ENCODE assay signal across 9 cellular contexts in the genomic region with DNA sequence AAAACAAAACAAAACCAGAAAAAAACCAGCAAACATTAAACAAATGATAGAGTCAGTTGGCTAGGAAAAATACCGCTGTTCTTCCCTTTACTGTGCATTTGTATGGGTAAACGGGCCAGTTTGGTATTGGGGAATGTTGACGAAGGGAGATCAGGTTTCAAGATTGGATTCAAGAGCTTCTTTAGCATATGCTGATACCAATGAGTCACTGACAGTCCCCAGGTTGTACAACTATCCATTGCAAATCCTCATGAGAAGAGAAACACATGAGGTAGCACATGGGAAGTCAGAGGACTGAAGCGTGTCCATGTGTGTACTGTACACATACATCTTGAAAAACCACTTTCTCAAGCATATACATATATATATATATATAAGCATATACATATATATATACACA. TPM values are rescaled to one million over a fixed set of nuclear protein-coding genes. Genes with fewer than 3 reads are reported as not detected.
DNase-seq lines count a peak whose midpoint lies in the region; ATAC-seq, FAIRE-seq and TF ChIP-seq lines count a peak whose summit lies in the region.
"Had no signal": no experiment of that assay in that cellular context is flagged by ENCODE, and none has a peak within 500 bp of the region (broad histone marks: within the 10 kb centered on the region; RNA-seq: fewer than 3 reads in every experiment).

No MANE protein-coding gene starts in this region.

- H3K4me1 ChIP-seq in cardiac muscle cell (ENCODE audit: low read depth) (peaks cover 15% of the 10 kb centered on the region), endothelial cell of umbilical vein (ENCODE audit: control insufficient read depth, extremely low read depth, insufficient read depth, low read length) (peaks cover 12% of the 10 kb centered on the region)

- H3K9ac ChIP-seq in endothelial cell of umbilical vein (replicated peaks; ENCODE audit: extremely low read depth, insufficient read depth, low read length) = no peak overlapping the region

- dilution Hi-C loops in endothelial cell of umbilical vein (cut with MboI; ENCODE audit: extremely low pct_ligation_motif_present, low sequenced_read_pairs) = no loop called here

- no peak for TF ChIP-seq POLR2A in endothelial cell of umbilical vein (IDR thresholded peaks at IDR 0.05; ENCODE audit: low read depth, low read length)

- POLR2A ChIA-PET in endothelial cell of umbilical vein (lab: Charles Lee) = no interaction called here

- H2AFZ ChIP-seq in endothelial cell of umbilical vein (ENCODE audit: low read depth, low read length) = no peak overlapping the region

- no peaks in the 10 kb centered on the region for H4K20me1 ChIP-seq in endothelial cell of umbilical vein (replicated peaks; ENCODE audit: control insufficient read depth, extremely low read depth, insufficient read depth, low read length)

- no peak for ATAC-seq in GM18502 (IDR thresholded peaks at IDR 0.05; ENCODE audit: poor library complexity, unreplicated experiment)

- no peaks in the 10 kb centered on the region for H3K79me2 ChIP-seq in endothelial cell of umbilical vein (ENCODE audit: control insufficient read depth, insufficient read depth, low read length)

- no TSS peak for BruUV-seq in endothelial cell of umbilical vein (replicated peaks; lab: Mats Ljungman, UMichigan)

- no peaks in the 10 kb centered on the region for H3K9me3 ChIP-seq in cardiac muscle cell (ENCODE audit: low read depth)
- no peaks in the 10 kb centered on the region for H3K9me3 ChIP-seq in endothelial cell of umbilical vein (replicated peaks; ENCODE audit: control insufficient read depth, insufficient read depth, low read length)

- H3K36me3 ChIP-seq in cardiac muscle cell = no peaks in the 10 kb centered on the region
- peaks cover 0 to 2% of the 10 kb centered on the region in 2 experiments for H3K36me3 ChIP-seq in endothelial cell of umbilical vein (ENCODE audit: control insufficient read depth in 2 of 2, extremely low read depth in 1 of 2, insufficient read depth in 2 of 2, low read length in 2 of 2)

- intact Hi-C loops in cardiac septum (cut with DNase I) (no loop called here), endothelial cell of umbilical vein (cut with micrococcal nuclease) (no loop called here)

- no peaks in the 10 kb centered on the region for H3K9me1 ChIP-seq in endothelial cell of umbilical vein (replicated peaks; ENCODE audit: control insufficient read depth, extremely low read depth, insufficient read depth, low read length)

- H3K4me3 ChIP-seq in cardiac muscle cell (no peak overlapping the region), endothelial cell of umbilical vein (replicated peaks in 1 of 3; ENCODE audit: insufficient read depth in 1 of 3, low read depth in 1 of 3, low read length in 3 of 3) (no peak overlapping the region)

- TF ChIP-seq CTCF in cardiac muscle cell (IDR thresholded peaks at IDR 0.05; ENCODE audit: low read depth, low read length) (no peak), endothelial cell of umbilical vein (IDR thresholded peaks at IDR 0.05; ENCODE audit: extremely low read depth in 1 of 2, insufficient read depth in 1 of 2, low read depth in 1 of 2, low read length in 2 of 2) (no peak)

- no peak overlapping the region for H3K4me2 ChIP-seq in endothelial cell of umbilical vein (ENCODE audit: insufficient read depth, low read length)

- CTCF ChIA-PET in endothelial cell of umbilical vein (lab: Charles Lee) = interaction anchor here (2.0 kb wide), 1 partner anchor 20 kb away, joined by 11 read pairs; no protein-coding TSS in a partner anchor

- no peak overlapping the region for H3K27ac ChIP-seq in cardiac muscle cell
- H3K27ac ChIP-seq in endothelial cell of umbilical vein (ENCODE audit: insufficient read depth, low read depth, low read length) = no peak overlapping the region

- FAIRE-seq in endothelial cell of umbilical vein (lab: Jason Lieb, UNC) = no peak

- DNase-seq in cardiac muscle cell (ENCODE audit: low read depth in 1 of 2, low spot score in 1 of 2) (peak; percentile 43 to 55), cardiac septum (ENCODE audit: low spot score) (no peak), NCI-H510A treated with DMSO at 0.1 percent for 48 hours (lab: John Stamatoyannopoulos, UW) (peak; percentile 84), endothelial cell of umbilical vein (ENCODE audit: low read depth, low spot score) (peak; percentile 13), A172 (ENCODE audit: low spot score) (no peak), NCI-H226 (no peak), retina (no peak)
- DNase-seq: activated naive CD8-positive, alpha-beta T cell treated with anti-CD3 and anti-CD28 coated beads, Interleukin-2, amount 10 ng/mL, durations not matched to agents 7 days and 5 days had no signal

- H3K27me3 ChIP-seq in cardiac muscle cell (no peaks in the 10 kb centered on the region), endothelial cell of umbilical vein (ENCODE audit: control insufficient read depth in 2 of 2, insufficient read depth in 2 of 2, low read length in 2 of 2) (no peaks in the 10 kb centered on the region)

TF ChIP-seq in endothelial cell of umbilical vein, 7 proteins besides CTCF, POLR2A, EP300 and RAD21:
- TF ChIP-seq FOS (IDR thresholded peaks at IDR 0.05; ENCODE audit: borderline replicate concordance, insufficient read depth, low read length) = no peak
- no peak for TF ChIP-seq GATA2 (IDR thresholded peaks at IDR 0.05; ENCODE audit: insufficient read depth, insufficient read length, low read depth, low read length)
- no peak for TF ChIP-seq POLR2AphosphoS5 (IDR thresholded peaks at IDR 0.05; ENCODE audit: insufficient read depth, low read depth, low read length)
- no peak for TF ChIP-seq MYC (IDR thresholded peaks at IDR 0.05; ENCODE audit: low read depth, low read length)
- no peak for TF ChIP-seq MAX (IDR thresholded peaks at IDR 0.05; ENCODE audit: insufficient read depth, insufficient read length)
- no peak for TF ChIP-seq EZH2 (IDR thresholded peaks at IDR 0.05; ENCODE audit: borderline replicate concordance, low read depth, low read length, severe bottlenecking)
- TF ChIP-seq JUN (IDR thresholded peaks at IDR 0.05; ENCODE audit: borderline replicate concordance, insufficient read depth, insufficient read length, low read depth) = no peak

RNA-seq across cellular contexts. Expression of gene TIGIT, which starts 25.6 kb away (rescaled TPM):
- total RNA-seq in cardiac muscle cell (not detected in 2 replicates), cardiac septum (0.32 TPM), endothelial cell of umbilical vein (not detected in 2 replicates)
- polyA plus RNA-seq in cardiac muscle cell (not detected in 2 replicates), endothelial cell of umbilical vein (not detected in 2 replicates)
- polyA plus RNA-seq in endothelial cell of umbilical vein (2011; cell fraction: cytosol; rRNA removed) = not detected in 2 replicates
- not detected in 2 replicates for polyA plus RNA-seq in endothelial cell of umbilical vein (2011; cell fraction: nucleus; rRNA removed)
- not detected in 2 replicates for polyA plus RNA-seq in endothelial cell of umbilical vein (2012)
- not detected in 2 replicates for polyA minus RNA-seq in endothelial cell of umbilical vein
- polyA minus RNA-seq in endothelial cell of umbilical vein (2011; cell fraction: cytosol; rRNA and poly(A)+ RNA removed) = not detected
- not detected in 2 replicates for polyA minus RNA-seq in endothelial cell of umbilical vein (2011; cell fraction: nucleus; rRNA and poly(A)+ RNA removed)
- not detected in 2 replicates for total RNA-seq in A172 (2014; rRNA removed; shearing (Covaris generic))

Comparison
In these comparisons a context has a peak if more than half of its experiments do, and no peak if none do; other contexts are left out.
1. DNase-seq: peak in cardiac muscle cell (2 of 2), NCI-H510A treated with DMSO at 0.1 percent for 48 hours (single experiment) and endothelial cell of umbilical vein (single experiment); none in cardiac septum (single experiment), A172 (single experiment), NCI-H226 (single experiment) and retina (single experiment).